Comparison of ENCODE assay signal across 32 cellular contexts in genomic region chr9:109624901-109625300, GRCh38.
"Had no signal": no experiment of that assay in that cellular context is flagged by ENCODE, and none has a peak within 500 bp of the region (broad histone marks: within the 10 kb centered on the region; RNA-seq: fewer than 3 reads in every experiment).

No MANE protein-coding gene starts in this region.

- H3K36me3 ChIP-seq: adrenal gland, brain microvascular endothelial cell, breast epithelium had no signal

- H3K27ac ChIP-seq: adrenal gland, body of pancreas, brain microvascular endothelial cell, breast epithelium, VCaP had no signal

- H3K4me1 ChIP-seq: adrenal gland, body of pancreas, breast epithelium had no signal

- ATAC-seq: activated CD8-positive, alpha-beta T cell treated with anti-CD3 and anti-CD28 coated beads for 36 hours; activated naive CD4-positive, alpha-beta T cell treated with anti-CD3 and anti-CD28 coated beads, Interleukin-2, amount 50 U/mL, for 72 hours; activated T-cell treated with anti-CD3 and anti-CD28 coated beads, Interleukin-2, amount 50 U/mL, for 4 hours; activated T-cell treated with anti-CD3 and anti-CD28 coated beads, Interleukin-2, amount 50 U/mL, for 72 hours; activated T-helper 17 cell treated with anti-CD3 and anti-CD28 coated beads, Interleukin-2, amount 50 U/mL, for 72 hours; body of pancreas had no signal

- DNase-seq: activated B cell treated with CpG ODN at 0.5 μM for 24 hours; activated CD4-positive, alpha-beta memory T cell treated with anti-CD3 and anti-CD28 coated beads for 36 hours; activated CD4-positive, alpha-beta T cell treated with anti-CD3 and anti-CD28 coated beads for 4 hours; activated CD4-positive, alpha-beta T cell treated with anti-CD3 and anti-CD28 coated beads, Interleukin-2, amount 10 ng/mL, durations not matched to agents 24 days and 14 days; activated CD4-positive, alpha-beta T cell treated with anti-CD3 and anti-CD28 coated beads, Interleukin-2, amount 50 U/mL, for 1 hour; activated CD4-positive, alpha-beta T cell treated with anti-CD3 and anti-CD28 coated beads, Interleukin-2, amount 50 U/mL, for 4 hours; activated CD4-positive, CD25-positive, alpha-beta regulatory T cell treated with anti-CD3 and anti-CD28 coated beads, Interleukin-2, amount 50 U/mL, for 72 hours; activated CD8-positive, alpha-beta memory T cell treated with anti-CD3 and anti-CD28 coated beads, Interleukin-2, amount 50 U/mL, for 4 hours; activated CD8-positive, alpha-beta T cell treated with anti-CD3 and anti-CD28 coated beads for 36 hours; activated effector memory CD4-positive, alpha-beta T cell treated with anti-CD3 and anti-CD28 coated beads, Interleukin-2, amount 50 U/mL, for 16 hours; activated gamma-delta T cell treated with Interleukin-2 at 50 U/mL for 16 hours; activated naive CD4-positive, alpha-beta T cell; activated naive CD4-positive, alpha-beta T cell treated with anti-CD3 and anti-CD28 coated beads for 36 hours; activated naive CD4-positive, alpha-beta T cell treated with anti-CD3 and anti-CD28 coated beads, Interleukin-2, amount 50 U/mL, for 16 hours; activated naive CD8-positive, alpha-beta T cell treated with anti-CD3 and anti-CD28 coated beads for 36 hours; activated T-cell treated with anti-CD3 and anti-CD28 coated beads for 4 hours; activated T-cell treated with anti-CD3 and anti-CD28 coated beads, Interleukin-2, amount 50 U/mL, for 1 hour; activated T-cell treated with anti-CD3 and anti-CD28 coated beads, Interleukin-2, amount 50 U/mL, for 4 hours; activated T-cell treated with anti-CD3 and anti-CD28 coated beads, Interleukin-2, amount 50 U/mL, for 72 hours; adrenal gland; amniotic stem cell; aorta; body of pancreas; brain microvascular endothelial cell; central memory CD4-positive, alpha-beta T cell; T-helper 1 cell; T-helper 2 cell; T-helper 9 cell had no signal

- H3K9me3 ChIP-seq: adrenal gland, body of pancreas, breast epithelium had no signal

- H3K4me3 ChIP-seq: adrenal gland, body of pancreas, breast epithelium had no signal

- H3K27me3 ChIP-seq: adrenal gland, body of pancreas, breast epithelium had no signal
